In genomic region chr12:96404683-96405082, GRCh38 we compare ENCODE assay signal across 1 cellular context.
TF ChIP-seq lines count a peak whose summit lies in the region.

No MANE protein-coding gene starts in this region.

TF ChIP-seq in HEK293, 187 proteins besides CTCF, POLR2A, EP300 and RAD21 (continued from another document):
- TF ChIP-seq PRDM10 (tag by site-specific recombination; IDR thresholded peaks at IDR 0.05): peak; percentile 62
